ENCODE assay signal across 18 cellular contexts in the genomic region with DNA sequence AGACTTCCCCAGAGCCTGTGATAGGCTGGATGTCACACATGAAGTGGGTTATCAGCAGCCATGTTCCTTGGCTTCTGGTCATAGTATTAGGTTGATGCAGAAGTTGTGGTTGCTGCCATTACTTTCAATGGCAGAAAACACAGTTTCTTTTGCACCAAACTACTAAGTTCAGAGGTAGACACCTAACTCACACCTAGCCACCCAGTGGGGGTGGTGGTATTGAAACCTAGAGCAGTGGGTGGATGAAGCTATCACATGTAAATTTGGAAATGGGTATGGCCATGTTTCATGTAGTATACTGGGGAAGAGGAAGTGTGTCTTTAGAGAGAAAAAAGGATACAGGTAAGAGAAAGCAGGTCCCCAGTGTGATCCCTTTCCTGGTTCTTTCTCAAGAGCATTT.
DNase-seq lines count a peak whose midpoint lies in the region; ATAC-seq lines count a peak whose summit lies in the region.
"Had no signal": no experiment of that assay in that cellular context is flagged by ENCODE, and none has a peak within 500 bp of the region (broad histone marks: within the 10 kb centered on the region; RNA-seq: fewer than 3 reads in every experiment).

No MANE protein-coding gene starts in this region.

- H3K56ac ChIP-seq in mesendoderm (ENCODE audit: low read length) = no peak overlapping the region

- POLR2A ChIA-PET in naive thymus-derived CD8-positive, alpha-beta T cell (lab: Charles Lee) = no interaction called here

- H3K9ac ChIP-seq in mesendoderm (ENCODE audit: low read length) = no peak overlapping the region
- H3K9ac ChIP-seq: SK-N-SH had no signal

- no peaks in the 10 kb centered on the region for H3K4me1 Mint-ChIP-seq in naive thymus-derived CD8-positive, alpha-beta T cell
- H3K4me1 Mint-ChIP-seq: CD14-positive monocyte, memory B cell had no signal

- no peak overlapping the region for H3K23ac ChIP-seq in mesendoderm (ENCODE audit: low read length)

- no peaks in the 10 kb centered on the region for H3K36me3 ChIP-seq in mesendoderm (ENCODE audit: control insufficient read depth, insufficient read depth, low read length)
- H3K36me3 ChIP-seq: pancreas had no signal

- peak overlapping the region; percentile 3 for H3K18ac ChIP-seq in mesendoderm (ENCODE audit: low read length)

- ATAC-seq in GM18873 (IDR thresholded peaks at IDR 0.05; ENCODE audit: low FRiP score, unreplicated experiment) = peak; percentile 94
- ATAC-seq in GM21526 (IDR thresholded peaks at IDR 0.05; ENCODE audit: low FRiP score, unreplicated experiment) = peak; percentile 93
- peak; percentile 76 for ATAC-seq in HG03060 (IDR thresholded peaks at IDR 0.05; ENCODE audit: low read depth, unreplicated experiment)
- ATAC-seq in naive thymus-derived CD8-positive, alpha-beta T cell = no peak
- ATAC-seq: activated CD4-positive, CD25-positive, alpha-beta regulatory T cell treated with anti-CD3 and anti-CD28 coated beads, Interleukin-2, amount 50 U/mL, for 24 hours; activated T-cell treated with anti-CD3 and anti-CD28 coated beads, Interleukin-2, amount 50 U/mL, for 4 hours; HCT116; pancreas; stimulated activated naive CD8-positive, alpha-beta T cell treated with anti-CD3 and anti-CD28 coated beads, Interleukin-15, Interleukin-2, amounts not matched to agents 100 U/mL and 50 U/mL, for 24 hours had no signal

- no peak overlapping the region for H3K4me2 ChIP-seq in mesendoderm (ENCODE audit: low read length)
- H3K4me2 ChIP-seq: SK-N-SH had no signal

- H4K8ac ChIP-seq in mesendoderm (ENCODE audit: low read depth, low read length) = no peak overlapping the region

- no peak overlapping the region for H3K27ac ChIP-seq in mesendoderm (ENCODE audit: low read depth, low read length)
- H3K27ac ChIP-seq in caudate nucleus (ENCODE audit: low read depth, low read length) = no peak overlapping the region
- H3K27ac ChIP-seq: pancreas had no signal

- no peaks in the 10 kb centered on the region for H3K36me3 Mint-ChIP-seq in naive thymus-derived CD8-positive, alpha-beta T cell
- H3K36me3 Mint-ChIP-seq: CD14-positive monocyte, memory B cell had no signal

- no peaks in the 10 kb centered on the region for H3K79me1 ChIP-seq in mesendoderm (ENCODE audit: low read length)

- no peak overlapping the region for H2BK15ac ChIP-seq in mesendoderm (replicated peaks; ENCODE audit: low read depth)

- H3K27ac Mint-ChIP-seq in naive thymus-derived CD8-positive, alpha-beta T cell = no peak overlapping the region
- H3K27ac Mint-ChIP-seq: memory B cell had no signal

- H2AK5ac ChIP-seq in mesendoderm (ENCODE audit: low read length) = no peak overlapping the region

- H3K27me3 Mint-ChIP-seq in naive thymus-derived CD8-positive, alpha-beta T cell = peaks cover 0 to 4% (median 2%) of the 10 kb centered on the region in 5 donors
- H3K27me3 Mint-ChIP-seq: memory B cell had no signal

- no peak overlapping the region for H2BK120ac ChIP-seq in mesendoderm (ENCODE audit: low read depth, low read length)

- H3K4me1 ChIP-seq in mesendoderm (ENCODE audit: control insufficient read depth, low read depth, low read length) = no peaks in the 10 kb centered on the region
- H3K4me1 ChIP-seq: pancreas had no signal

- DNase-seq in mesendoderm (no peak), occipital lobe (lab: John Stamatoyannopoulos, UW) (no peak), caudate nucleus (lab: John Stamatoyannopoulos, UW) (no peak), SW 1271 (lab: John Stamatoyannopoulos, UW) (no peak)
- no peak for DNase-seq in naive thymus-derived CD8-positive, alpha-beta T cell
- DNase-seq: activated T-cell treated with anti-CD3 and anti-CD28 coated beads, Interleukin-2, amount 50 U/mL, for 4 hours; dermis blood vessel endothelial cell; NCI-H1694; pancreas; SK-N-SH; stimulated activated naive CD8-positive, alpha-beta T cell treated with anti-CD3 and anti-CD28 coated beads, Interleukin-15, Interleukin-2, amounts not matched to agents 100 U/mL and 50 U/mL, for 24 hours had no signal

- H3K9me3 Mint-ChIP-seq in naive thymus-derived CD8-positive, alpha-beta T cell = peaks cover 0 to 5% (median 0%) of the 10 kb centered on the region in 9 donors
- H3K9me3 Mint-ChIP-seq: memory B cell had no signal

- H4K5ac ChIP-seq in mesendoderm (ENCODE audit: low read length) = no peak overlapping the region

- H3K4ac ChIP-seq in mesendoderm (ENCODE audit: low read depth, low read length) = no peak overlapping the region

- no peak overlapping the region for H3K4me3 Mint-ChIP-seq in naive thymus-derived CD8-positive, alpha-beta T cell
- H3K4me3 Mint-ChIP-seq: activated T-cell treated with anti-CD3 and anti-CD28 coated beads, Interleukin-2, amount 50 U/mL, for 4 hours; CD14-positive monocyte; memory B cell had no signal

- no peak overlapping the region for H2BK5ac ChIP-seq in mesendoderm (ENCODE audit: low read length)

- H3K79me2 ChIP-seq in mesendoderm (ENCODE audit: control insufficient read depth, insufficient read depth, low read length) = no peaks in the 10 kb centered on the region

- H3K27me3 ChIP-seq in mesendoderm (ENCODE audit: insufficient read depth, low read length, poor library complexity) = no peaks in the 10 kb centered on the region
- H3K27me3 ChIP-seq: pancreas had no signal

- no peak overlapping the region for H3K4me3 ChIP-seq in mesendoderm (ENCODE audit: low read length)
- H3K4me3 ChIP-seq: pancreas had no signal

Comparison
In these comparisons a context has a peak if more than half of its experiments do, and no peak if none do; other contexts are left out.
1. ATAC-seq: peak in GM18873 (single experiment), GM21526 (single experiment) and HG03060 (single experiment); none in naive thymus-derived CD8-positive, alpha-beta T cell (0 of 2).